20 cellular contexts compared by ENCODE assay signal in genomic region chr4:99334880-99335279, GRCh38. TPM values are rescaled to one million over a fixed set of nuclear protein-coding genes. Genes with fewer than 3 reads are reported as not detected.
DNase-seq lines count a peak whose midpoint lies in the region; ATAC-seq, FAIRE-seq and TF ChIP-seq lines count a peak whose summit lies in the region.
"Had no signal": no experiment of that assay in that cellular context is flagged by ENCODE, and none has a peak within 500 bp of the region (broad histone marks: within the 10 kb centered on the region; RNA-seq: fewer than 3 reads in every experiment).

No MANE protein-coding gene starts in this region.

- H3K4me2 ChIP-seq in IMR-90 (ENCODE audit: low read depth, low read length) (no peak overlapping the region), H1 (ENCODE audit: insufficient read depth in 1 of 2, low read depth in 2 of 2, low read length in 2 of 2) (no peak overlapping the region)

- no peak overlapping the region for H2AK5ac ChIP-seq in IMR-90 (ENCODE audit: low read depth, low read length)
- no peak overlapping the region for H2AK5ac ChIP-seq in H1 (ENCODE audit: low read depth, low read length)

- H2BK15ac ChIP-seq in IMR-90 (ENCODE audit: low read depth, low read length): no peak overlapping the region
- no peak overlapping the region for H2BK15ac ChIP-seq in H1 (ENCODE audit: low read length)

- WGBS in IMR-90 (ENCODE audit: extremely low coverage in 2 of 2, insufficient read length in 1 of 2), 2 experiments: 83% methylated on average over 1 of the region's 1 CpG; no CpG with 5 or more reads in 1 of the 2 experiments
- 93% methylated on average over 1 of the region's 1 CpG; no CpG with 5 or more reads in 1 of the 2 experiments for WGBS in H1 (ENCODE audit: extremely low coverage in 1 of 2, insufficient coverage in 1 of 2, insufficient read length in 1 of 2, insufficient replicate concordance in 2 of 2, low coverage in 1 of 2, low lambda C conversion rate in 2 of 2, missing lambda C conversion rate in 1 of 2), 2 experiments

- TF ChIP-seq RAD21 in IMR-90 (IDR thresholded peaks at IDR 0.05; ENCODE audit: low read length): no peak
- TF ChIP-seq RAD21 in H1 (IDR thresholded peaks at IDR 0.05 in 1 of 2, conservative IDR thresholded peaks at IDR 0.05 in 1 of 2; ENCODE audit: low read depth in 2 of 2, low read length in 2 of 2): no peak

- CTCF ChIA-PET in IMR-90 (lab: Yijun Ruan, JAX) (no interaction called here), H1 (lab: Charles Lee; ENCODE audit: partially characterized antibody) (no interaction called here), T-cell (lab: Charles Lee) (no interaction called here)

- H4K8ac ChIP-seq in IMR-90 (ENCODE audit: low read depth in 2 of 2, low read length in 2 of 2) (no peak overlapping the region), H1 (ENCODE audit: extremely low read depth, insufficient read depth, low read length) (no peak overlapping the region)

- no peaks in the 10 kb centered on the region for H3K79me1 ChIP-seq in IMR-90 (ENCODE audit: low read depth in 1 of 2, low read length in 2 of 2)
- H3K79me1 ChIP-seq in H1 (ENCODE audit: low read depth, low read length): no peaks in the 10 kb centered on the region

- peaks cover 0 to 4% (median 0%) of the 10 kb centered on the region in 3 donors for H3K9me3 Mint-ChIP-seq in T-cell

- H3K4ac ChIP-seq in IMR-90 (ENCODE audit: low read depth, low read length) (no peak overlapping the region), H1 (replicated peaks; ENCODE audit: insufficient read length, low read depth, low read length) (no peak overlapping the region)

- H3K56ac ChIP-seq in IMR-90 (ENCODE audit: extremely low read depth, insufficient read depth, low read length) (no peak overlapping the region), H1 (replicated peaks; ENCODE audit: insufficient read length, low read depth, low read length) (no peak overlapping the region)

- no peak overlapping the region for H4K91ac ChIP-seq in IMR-90 (ENCODE audit: insufficient read depth, low read depth, low read length)
- no peak overlapping the region for H4K91ac ChIP-seq in H1 (replicated peaks; ENCODE audit: insufficient read length, low read length)

- TF ChIP-seq EP300 in H1 (IDR thresholded peaks at IDR 0.05; ENCODE audit: borderline replicate concordance in 1 of 2, low read depth in 2 of 2, low read length in 2 of 2): no peak

- H2BK5ac ChIP-seq in IMR-90 (ENCODE audit: low read depth, low read length, poor library complexity, severe bottlenecking) (no peak overlapping the region), H1 (ENCODE audit: low read depth, low read length) (no peak overlapping the region)

- H3K14ac ChIP-seq in IMR-90 (replicated peaks; ENCODE audit: low read depth, low read length) (no peak overlapping the region), H1 (ENCODE audit: insufficient read length) (no peak overlapping the region)

- no peak overlapping the region for H2AFZ ChIP-seq in IMR-90 (replicated peaks; ENCODE audit: low read length, poor library complexity)
- peak overlapping the region; percentile 37; the same call in 1 of the 2 replicates for H2AFZ ChIP-seq in H1 (ENCODE audit: low read length)

- no peaks in the 10 kb centered on the region for H3K4me1 Mint-ChIP-seq in T-cell
- H3K4me1 Mint-ChIP-seq: CD4-positive, alpha-beta memory T cell had no signal

- no peaks in the 10 kb centered on the region for H3K9me1 ChIP-seq in IMR-90 (ENCODE audit: insufficient read depth, low read length)

- H3K9ac ChIP-seq in IMR-90 (ENCODE audit: low read depth, low read length) (no peak overlapping the region), H1 (replicated peaks in 1 of 4; ENCODE audit: extremely low read depth in 1 of 4, low read depth in 3 of 4, low read length in 3 of 4) (no peak overlapping the region)

- TF ChIP-seq CTCF in IMR-90 (conservative IDR thresholded peaks at IDR 0.05; ENCODE audit: low read depth, low read length): no peak
- no peak for TF ChIP-seq CTCF in H1 (IDR thresholded peaks at IDR 0.05; ENCODE audit: control extremely low read depth in 1 of 3, insufficient read depth in 1 of 3, low read depth in 1 of 3, low read length in 3 of 3)

- H3K36me3 ChIP-seq in IMR-90 (ENCODE audit: control insufficient read depth, insufficient read depth, low read length): no peaks in the 10 kb centered on the region
- H3K36me3 ChIP-seq in H1 (ENCODE audit: control insufficient read depth in 2 of 4, insufficient read depth in 4 of 4, low read length in 3 of 4): no peaks in the 10 kb centered on the region

- TF ChIP-seq POLR2A in IMR-90 (IDR thresholded peaks at IDR 0.05; ENCODE audit: low read depth, low read length) (no peak), H1 (IDR thresholded peaks at IDR 0.05; ENCODE audit: control extremely low read depth in 1 of 2, low read depth in 2 of 2, low read length in 2 of 2) (no peak)

- dilution Hi-C loops in IMR-90 (cut with HindIII; ENCODE audit: low sequenced_read_pairs, unreplicated experiment): no loop called here

- ATAC-seq in IMR-90 (ENCODE audit: low read depth): no peak
- ATAC-seq in left lobe of liver: peak; percentile 66
- peak; percentile 18 for ATAC-seq in sciatic nerve
- ATAC-seq in T-cell (replicated peaks in 1 of 4): no peak

- FAIRE-seq in H1 (lab: Jason Lieb, UNC): no peak
- FAIRE-seq: G401.6, GM12892 had no signal

- no peak overlapping the region for H2AK9ac ChIP-seq in IMR-90 (replicated peaks; ENCODE audit: low read depth, low read length, poor library complexity)

- H3K4me3 Mint-ChIP-seq in T-cell: no peak overlapping the region
- H3K4me3 Mint-ChIP-seq: CD4-positive, alpha-beta memory T cell had no signal

- H2BK20ac ChIP-seq in IMR-90 (ENCODE audit: low read depth, low read length) (no peak overlapping the region), H1 (ENCODE audit: low read length) (no peak overlapping the region)

- no peaks in the 10 kb centered on the region for H3K23me2 ChIP-seq in H1 (ENCODE audit: low read depth, low read length)

- POLR2A ChIA-PET in IMR-90 (lab: Charles Lee; ENCODE audit: unreplicated experiment): no interaction called here
- POLR2A ChIA-PET in H1 (lab: Charles Lee; ENCODE audit: partially characterized antibody): no interaction called here
- POLR2A ChIA-PET in T-cell (lab: Charles Lee): no interaction called here

- H3K9me3 ChIP-seq in IMR-90 (ENCODE audit: control insufficient read depth, insufficient read depth, low read length) (no peaks in the 10 kb centered on the region), H1 (ENCODE audit: insufficient read depth in 2 of 2, low read depth in 1 of 2, low read length in 1 of 2) (0 out of 4 replicates have a peak, but pooled peaks cover 0 to 1% of the 10 kb centered on the region in 2 experiments)

- no peak overlapping the region; the same call in 1 of the 2 replicates for H2BK120ac ChIP-seq in IMR-90 (ENCODE audit: low read depth, low read length)
- H2BK120ac ChIP-seq in H1 (replicated peaks; ENCODE audit: low read depth, low read length): no peak overlapping the region

- H3K4me3 ChIP-seq in IMR-90 (ENCODE audit: insufficient read depth, low read depth, low read length) (no peak overlapping the region), H1 (ENCODE audit: extremely low read depth in 1 of 4, insufficient read depth in 2 of 4, low read depth in 3 of 4, low read length in 4 of 4) (no peak overlapping the region)

- H3K23ac ChIP-seq in IMR-90 (ENCODE audit: low read depth, low read length) (no peak overlapping the region), H1 (ENCODE audit: insufficient read length) (no peak overlapping the region)

- intact Hi-C loops in IMR-90 (cut with micrococcal nuclease): no loop called here
- intact Hi-C loops in sciatic nerve (cut with DNase I): no loop called here

- H4K20me1 ChIP-seq in IMR-90 (ENCODE audit: insufficient read depth, low read length) (no peaks in the 10 kb centered on the region), H1 (replicated peaks in 1 of 2; ENCODE audit: control insufficient read depth in 1 of 2, insufficient read depth in 2 of 2, low read length in 2 of 2) (no peaks in the 10 kb centered on the region)

- no peak overlapping the region for H3K27ac ChIP-seq in IMR-90 (ENCODE audit: insufficient read depth, low read length)
- H3K27ac ChIP-seq in H1 (ENCODE audit: low read depth, low read length): no peak overlapping the region

- no peaks in the 10 kb centered on the region for H3K79me2 ChIP-seq in H1 (ENCODE audit: control insufficient read depth in 1 of 2, insufficient read depth in 2 of 2, low read length in 2 of 2)

- DNase-seq in IMR-90: no peak
- DNase-seq in H1 (ENCODE audit: low read depth in 1 of 2, low spot score in 2 of 2): no peak
- DNase-seq in left lobe of liver (ENCODE audit: low spot score): no peak
- no peak for DNase-seq in sciatic nerve (ENCODE audit: low spot score)
- no peak for DNase-seq in T-cell
- DNase-seq in iPS-NIHi7 (ENCODE audit: extremely low spot score): no peak
- no peak for DNase-seq in activated naive CD4-positive, alpha-beta T cell treated with anti-CD3 and anti-CD28 coated beads, Interleukin-2, amount 50 U/mL, for 16 hours
- DNase-seq: C1 segment of cervical spinal cord; Calu3; CD4-positive, alpha-beta memory T cell; COR-L47; DND-41; GOT3; H7; HCEC 1CT had no signal

- no peaks in the 10 kb centered on the region for H3K36me3 Mint-ChIP-seq in T-cell
- H3K36me3 Mint-ChIP-seq: CD4-positive, alpha-beta memory T cell had no signal

- H3K4me1 ChIP-seq in IMR-90 (ENCODE audit: control insufficient read depth, insufficient read depth, low read length) (no peaks in the 10 kb centered on the region), H1 (replicated peaks in 1 of 4; ENCODE audit: control insufficient read depth in 3 of 4, insufficient read depth in 4 of 4, low read length in 3 of 4) (no peaks in the 10 kb centered on the region)

- H3K18ac ChIP-seq in IMR-90 (ENCODE audit: low read depth, low read length) (0 out of 2 replicates have a peak overlapping the region, but pooled peaks have one; percentile 19), H1 (ENCODE audit: extremely low read depth, low read length) (no peak overlapping the region)

- peaks cover 2 to 27% of the 10 kb centered on the region in 2 donors for H3K27me3 Mint-ChIP-seq in T-cell

- no peak overlapping the region for H3K27ac Mint-ChIP-seq in T-cell
- H3K27ac Mint-ChIP-seq: CD4-positive, alpha-beta memory T cell had no signal

- no peaks in the 10 kb centered on the region; the same call in 1 of the 2 replicates for H3K27me3 ChIP-seq in IMR-90 (ENCODE audit: control insufficient read depth, insufficient read depth, low read length)
- no peaks in the 10 kb centered on the region for H3K27me3 ChIP-seq in H1 (replicated peaks in 1 of 4; ENCODE audit: control insufficient read depth in 3 of 4, extremely low read depth in 1 of 4, insufficient read depth in 3 of 4, low read length in 3 of 4)

- H4K5ac ChIP-seq in IMR-90 (ENCODE audit: low read depth, low read length): no peak overlapping the region
- no peak overlapping the region for H4K5ac ChIP-seq in H1 (ENCODE audit: insufficient read length, low read depth, low read length)

- BruUV-seq in IMR-90 (replicated peaks; lab: Mats Ljungman, UMichigan): no TSS peak

- no peak overlapping the region for H2BK12ac ChIP-seq in H1 (ENCODE audit: low read depth, low read length)

- in situ Hi-C loops in IMR-90 (cut with MboI; ENCODE audit: low sequenced_read_pairs): no loop called here

RNA-seq across cellular contexts. Expression of gene ADH1B, which starts 13.7 kb away (rescaled TPM):
- under 0.01 and 0.36 TPM in 2 replicates for total RNA-seq in IMR-90 (2012; rRNA removed)
- polyA plus RNA-seq in IMR-90 (2012; rRNA removed): 0.10 and 0.46 TPM in 2 replicates
- 0.40 TPM in 1 of 2 replicates, not detected in the other for polyA plus RNA-seq in IMR-90 (2012; cell fraction: cytosol; rRNA removed)
- polyA plus RNA-seq in IMR-90 (2012; cell fraction: nucleus; rRNA removed; ENCODE audit: low replicate concordance): 0.08 and 1.1 TPM in 2 replicates
- total RNA-seq in H1 (2021; fragmentation: NEBNext Ultra II Directional; extraction: Animal tissue kit (Norgen Biotek cat#: 25700)): not detected in 2 replicates
- not detected in 2 replicates for polyA plus RNA-seq in H1 (2011; rRNA removed)
- polyA plus RNA-seq in H1 (2011; cell fraction: cytosol; rRNA removed): not detected
- not detected for polyA plus RNA-seq in H1 (2011; cell fraction: nucleus; rRNA removed)
- polyA plus RNA-seq in H1 (2012, experiment 1 of 2): not detected in 4 replicates
- not detected for polyA plus RNA-seq in H1 (2012, experiment 2 of 2)
- not detected for polyA plus RNA-seq in H1 (2013, experiment 1 of 2)
- polyA plus RNA-seq in H1 (2013, experiment 2 of 2): not detected
- polyA minus RNA-seq in H1 (2011; rRNA and poly(A)+ RNA removed): not detected in 2 replicates
- not detected for polyA minus RNA-seq in H1 (2011; cell fraction: cytosol; rRNA and poly(A)+ RNA removed)
- not detected for polyA minus RNA-seq in H1 (2011; cell fraction: nucleus; rRNA and poly(A)+ RNA removed)
- 4,370 TPM for total RNA-seq in left lobe of liver
- total RNA-seq in sciatic nerve: 710 TPM
- 1 to 10 TPM in 3 of 5 donors, not detected in 2; 2.0 to 3.1 (median 2.1) TPM for total RNA-seq in T-cell
- total RNA-seq: A172; A673; Calu3; CD4-positive, alpha-beta memory T cell; H7 had no signal
- polyA plus RNA-seq: CD4-positive, alpha-beta memory T cell had no signal

RNA-seq across cellular contexts. Expression of gene ADH1C, which starts 17.7 kb away (rescaled TPM):
- not detected in 2 replicates for total RNA-seq in IMR-90 (2012; rRNA removed)
- 0.26 TPM in 1 of 2 replicates, not detected in the other for polyA plus RNA-seq in IMR-90 (2012; rRNA removed)
- 0.07 and 0.24 TPM in 2 replicates for polyA plus RNA-seq in IMR-90 (2012; cell fraction: cytosol; rRNA removed)
- polyA plus RNA-seq in IMR-90 (2012; cell fraction: nucleus; rRNA removed; ENCODE audit: low replicate concordance): 0.17 and 0.21 TPM in 2 replicates
- not detected in 2 replicates for total RNA-seq in H1 (2021; fragmentation: NEBNext Ultra II Directional; extraction: Animal tissue kit (Norgen Biotek cat#: 25700))
- polyA plus RNA-seq in H1 (2011; rRNA removed): not detected in 2 replicates
- polyA plus RNA-seq in H1 (2011; cell fraction: cytosol; rRNA removed): not detected
- polyA plus RNA-seq in H1 (2011; cell fraction: nucleus; rRNA removed): not detected
- polyA plus RNA-seq in H1 (2012, experiment 1 of 2): not detected in 4 replicates
- not detected for polyA plus RNA-seq in H1 (2012, experiment 2 of 2)
- polyA plus RNA-seq in H1 (2013, experiment 1 of 2): not detected
- polyA plus RNA-seq in H1 (2013, experiment 2 of 2): not detected
- polyA minus RNA-seq in H1 (2011; rRNA and poly(A)+ RNA removed): not detected in 2 replicates
- not detected for polyA minus RNA-seq in H1 (2011; cell fraction: cytosol; rRNA and poly(A)+ RNA removed)
- polyA minus RNA-seq in H1 (2011; cell fraction: nucleus; rRNA and poly(A)+ RNA removed): not detected
- total RNA-seq in left lobe of liver: 522 TPM
- 75.2 TPM for total RNA-seq in sciatic nerve
- under 1 TPM in 2 of 5 donors, not detected in 3; 0.19 to 0.20 TPM for total RNA-seq in T-cell
- total RNA-seq: A172; A673; CD4-positive, alpha-beta memory T cell; H7 had no signal
- polyA plus RNA-seq: CD4-positive, alpha-beta memory T cell had no signal

RNA-seq across cellular contexts. Expression of gene ADH1A, which starts 44.1 kb away (rescaled TPM):
- total RNA-seq in IMR-90 (2012; rRNA removed) (not detected in 2 replicates), left lobe of liver (355 TPM), sciatic nerve (2.8 TPM), T-cell (under 1 TPM in 1 of 5 donors, not detected in 4; 0.20 TPM)
- polyA plus RNA-seq in IMR-90 (2012; rRNA removed) (not detected in 2 replicates), H1 (2011; rRNA removed) (not detected in 2 replicates)
- not detected in 2 replicates for polyA plus RNA-seq in IMR-90 (2012; cell fraction: cytosol; rRNA removed)
- polyA plus RNA-seq in IMR-90 (2012; cell fraction: nucleus; rRNA removed; ENCODE audit: low replicate concordance): not detected in 2 replicates
- total RNA-seq in H1 (2021; fragmentation: NEBNext Ultra II Directional; extraction: Animal tissue kit (Norgen Biotek cat#: 25700)): not detected in 2 replicates
- polyA plus RNA-seq in H1 (2011; cell fraction: cytosol; rRNA removed): not detected
- polyA plus RNA-seq in H1 (2011; cell fraction: nucleus; rRNA removed): not detected
- not detected in 4 replicates for polyA plus RNA-seq in H1 (2012, experiment 1 of 2)
- polyA plus RNA-seq in H1 (2012, experiment 2 of 2): not detected
- not detected for polyA plus RNA-seq in H1 (2013, experiment 1 of 2)
- polyA plus RNA-seq in H1 (2013, experiment 2 of 2): not detected
- polyA minus RNA-seq in H1 (2011; rRNA and poly(A)+ RNA removed): not detected in 2 replicates
- polyA minus RNA-seq in H1 (2011; cell fraction: cytosol; rRNA and poly(A)+ RNA removed): not detected
- polyA minus RNA-seq in H1 (2011; cell fraction: nucleus; rRNA and poly(A)+ RNA removed): not detected
- total RNA-seq: A172; A673; Calu3; CD4-positive, alpha-beta memory T cell; H7 had no signal
- polyA plus RNA-seq: BJ; CD4-positive, alpha-beta memory T cell had no signal

Comparison
In these comparisons a context has a peak if more than half of its experiments do, and no peak if none do; other contexts are left out.
1. ATAC-seq: peak in left lobe of liver (single experiment) and sciatic nerve (single experiment); none in IMR-90 (single experiment) and T-cell (0 of 4).
2. RNA of gene ADH1B, which starts 13.7 kb away (total RNA-seq): 4,370 TPM in left lobe of liver (single experiment) and 710 TPM in sciatic nerve (single experiment); 2.0 to 3.1 TPM in T-cell, under 0.01 to 0.36 TPM in IMR-90 and not detected in H1; every median in the first group is over 100 times any median in the second.
3. RNA of gene ADH1C, which starts 17.7 kb away (total RNA-seq): 522 TPM in left lobe of liver (single experiment) and 75.2 TPM in sciatic nerve (single experiment); 0.19 to 0.20 TPM in T-cell, not detected in IMR-90 and not detected in H1; every median in the first group is over 10 times any median in the second.
4. RNA of gene ADH1A, which starts 44.1 kb away (total RNA-seq): 355 TPM in left lobe of liver (single experiment); 2.8 TPM in sciatic nerve (single experiment), not detected in IMR-90, not detected in H1 and 0.20 TPM in T-cell; every median in the first group is over 10 times any median in the second.